10 cellular contexts compared by ENCODE assay signal in the genomic region with DNA sequence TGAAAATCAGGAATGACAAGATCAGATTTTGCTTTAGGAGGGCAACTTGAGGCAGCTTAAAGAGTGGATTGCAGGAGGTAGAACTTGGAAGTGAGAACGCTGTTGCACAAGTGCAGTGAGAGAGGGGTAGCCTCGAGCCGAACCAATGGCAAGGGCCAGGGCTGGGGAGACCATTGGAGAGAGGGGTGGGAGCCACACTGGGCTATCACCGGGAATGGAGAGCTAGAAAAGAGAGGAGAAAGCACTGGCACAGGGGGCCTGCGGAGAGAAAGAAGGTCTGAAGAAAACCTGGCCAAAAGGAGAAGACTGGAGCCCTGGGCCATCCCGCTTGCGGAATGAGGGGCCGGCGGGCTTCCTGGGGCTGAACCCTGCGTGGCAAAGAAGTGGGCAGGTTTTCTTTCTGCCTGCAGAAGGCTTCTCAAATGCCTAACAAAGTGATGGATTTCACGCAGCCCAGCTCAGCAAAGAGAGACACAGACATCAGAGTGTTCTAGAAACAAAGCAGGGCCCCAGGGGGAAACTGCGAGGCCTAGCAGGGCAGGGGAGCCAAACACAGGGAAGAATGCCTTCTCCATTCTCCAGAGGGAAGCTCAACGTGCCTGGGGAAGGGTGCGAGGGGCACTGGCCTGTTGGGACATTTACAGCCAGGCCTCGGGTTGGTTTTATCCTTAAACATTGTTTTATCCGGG. TPM values are rescaled to one million over a fixed set of nuclear protein-coding genes. Genes with fewer than 3 reads are reported as not detected.
DNase-seq lines count a peak whose midpoint lies in the region; ATAC-seq and TF ChIP-seq lines count a peak whose summit lies in the region.
"Had no signal": no experiment of that assay in that cellular context is flagged by ENCODE, and none has a peak within 500 bp of the region (broad histone marks: within the 10 kb centered on the region; RNA-seq: fewer than 3 reads in every experiment).

No MANE protein-coding gene starts in this region.

- H3K4me1 ChIP-seq in gastrocnemius medialis, result peaks cover 8 to 10% of the 10 kb centered on the region in 2 donors

- no peak for DNase-seq in activated CD4-positive, alpha-beta T cell treated with anti-CD3 and anti-CD28 coated beads, Interleukin-2, amount 10 ng/mL, durations not matched to agents 24 days and 14 days
- DNase-seq in activated CD4-positive, alpha-beta T cell treated with anti-CD3 and anti-CD28 coated beads for 1 hour, result no peak
- DNase-seq in SK-N-MC (ENCODE audit: low read depth, low spot score) (no peak), gastrocnemius medialis (no peak), COR-L47 (lab: John Stamatoyannopoulos, UW) (no peak), germinal center (ENCODE audit: low spot score) (no peak)
- DNase-seq in effector memory CD8-positive, alpha-beta T cell, result no peak

- peaks cover 18% of the 10 kb centered on the region for H3K27me3 Mint-ChIP-seq in activated CD4-positive, alpha-beta T cell treated with anti-CD3 and anti-CD28 coated beads, Interleukin-2, amount 10 ng/mL, durations not matched to agents 24 days and 14 days
- H3K27me3 Mint-ChIP-seq in effector memory CD8-positive, alpha-beta T cell, result no peaks in the 10 kb centered on the region

- no peaks in the 10 kb centered on the region for H3K36me3 ChIP-seq in SK-N-MC (ENCODE audit: insufficient read depth, low read length)
- H3K36me3 ChIP-seq in gastrocnemius medialis, result no peaks in the 10 kb centered on the region
- H3K36me3 ChIP-seq: ovary had no signal

- H3K4me3 Mint-ChIP-seq in activated CD4-positive, alpha-beta T cell treated with anti-CD3 and anti-CD28 coated beads, Interleukin-2, amount 10 ng/mL, durations not matched to agents 24 days and 14 days, result peak overlapping the region; percentile 81
- peak overlapping the region; percentile 66 to 89 for H3K4me3 Mint-ChIP-seq in effector memory CD8-positive, alpha-beta T cell

- in situ Hi-C loops in gastrocnemius medialis (cut with MboI; ENCODE audit: low sequenced_read_pairs in 4 of 4), result no loop called here

- peaks cover 16% of the 10 kb centered on the region for H3K4me1 Mint-ChIP-seq in activated CD4-positive, alpha-beta T cell treated with anti-CD3 and anti-CD28 coated beads, Interleukin-2, amount 10 ng/mL, durations not matched to agents 24 days and 14 days
- peaks cover 25% of the 10 kb centered on the region in 2 donors for H3K4me1 Mint-ChIP-seq in effector memory CD8-positive, alpha-beta T cell (ENCODE audit: low read depth in 2 of 2)

- no peak for ATAC-seq in effector memory CD8-positive, alpha-beta T cell (replicated peaks)
- ATAC-seq in gastrocnemius medialis (no peak), HG02588 (IDR thresholded peaks at IDR 0.05; ENCODE audit: unreplicated experiment) (no peak)

- no peak for TF ChIP-seq CTCF in gastrocnemius medialis (IDR thresholded peaks at IDR 0.05 in 4 of 5, conservative IDR thresholded peaks at IDR 0.05 in 1 of 5)

- H3K4me3 ChIP-seq in SK-N-MC (no peak overlapping the region), gastrocnemius medialis (no peak overlapping the region)

- H3K27ac ChIP-seq in SK-N-MC (peak overlapping the region; percentile 40; the same call in 1 of the 2 replicates), gastrocnemius medialis (peak overlapping the region; percentile 80 to 90 (median 86))

- TF ChIP-seq POLR2A in gastrocnemius medialis (IDR thresholded peaks at IDR 0.05), result no peak

- H3K9ac ChIP-seq in SK-N-MC (ENCODE audit: insufficient read length), result peak overlapping the region; percentile 43

- no peaks in the 10 kb centered on the region for H3K27me3 ChIP-seq in gastrocnemius medialis
- H3K27me3 ChIP-seq: ovary had no signal

- H3K9me3 Mint-ChIP-seq in activated CD4-positive, alpha-beta T cell treated with anti-CD3 and anti-CD28 coated beads, Interleukin-2, amount 10 ng/mL, durations not matched to agents 24 days and 14 days, result no peaks in the 10 kb centered on the region
- H3K9me3 Mint-ChIP-seq in effector memory CD8-positive, alpha-beta T cell, result no peaks in the 10 kb centered on the region

- H3K36me3 Mint-ChIP-seq in activated CD4-positive, alpha-beta T cell treated with anti-CD3 and anti-CD28 coated beads, Interleukin-2, amount 10 ng/mL, durations not matched to agents 24 days and 14 days (ENCODE audit: low read depth), result peaks cover 10% of the 10 kb centered on the region
- peaks cover 21% of the 10 kb centered on the region for H3K36me3 Mint-ChIP-seq in effector memory CD8-positive, alpha-beta T cell (ENCODE audit: insufficient read depth)

- H3K27ac Mint-ChIP-seq in activated CD4-positive, alpha-beta T cell treated with anti-CD3 and anti-CD28 coated beads, Interleukin-2, amount 10 ng/mL, durations not matched to agents 24 days and 14 days, result peak overlapping the region; percentile 74
- H3K27ac Mint-ChIP-seq in effector memory CD8-positive, alpha-beta T cell, result peak overlapping the region in 1 of 2 donors; percentile 83

- H3K9me3 ChIP-seq in SK-N-MC (ENCODE audit: low read depth, low read length), result no peaks in the 10 kb centered on the region
- H3K9me3 ChIP-seq in gastrocnemius medialis, result no peaks in the 10 kb centered on the region
- H3K9me3 ChIP-seq: A549, ovary had no signal

- intact Hi-C loops in activated CD4-positive, alpha-beta T cell treated with anti-CD3 and anti-CD28 coated beads, Interleukin-2, amount 10 ng/mL, durations not matched to agents 24 days and 14 days (cut with micrococcal nuclease), result loop anchor here (5.0 to 10.0 kb wide), 2 partner anchors 45 to 82 kb away; no protein-coding TSS in a partner anchor
- intact Hi-C loops in gastrocnemius medialis (cut with DNase I; ENCODE audit: low total_unique reads), result loop anchor here (2.0 kb wide), 1 partner anchor 46 kb away; no protein-coding TSS in a partner anchor

RNA-seq across cellular contexts. Expression of a gene that starts 1.2 kb away (rescaled TPM):
- total RNA-seq in activated CD4-positive, alpha-beta T cell treated with anti-CD3 and anti-CD28 coated beads, Interleukin-2, amount 10 ng/mL, durations not matched to agents 24 days and 14 days, result 19.5 and 23.0 TPM in 2 replicates
- total RNA-seq in gastrocnemius medialis, result 10 to 100 TPM in 2 of 4 donors, 1 to 10 TPM in 2; 8.3 to 16.1 (median 12.4) TPM

RNA-seq across cellular contexts. Expression of a gene that starts 16.5 kb away (rescaled TPM):
- not detected in 2 replicates for total RNA-seq in activated CD4-positive, alpha-beta T cell treated with anti-CD3 and anti-CD28 coated beads, Interleukin-2, amount 10 ng/mL, durations not matched to agents 24 days and 14 days
- total RNA-seq in gastrocnemius medialis, result under 1 TPM in 1 of 4 donors, not detected in 3; 0.29 TPM
